In genomic region chr10:120514959-120515358, GRCh38 we compare ENCODE assay signal across 34 cellular contexts. TPM values are rescaled to one million over a fixed set of nuclear protein-coding genes. Genes with fewer than 3 reads are reported as not detected.
"Had no signal": no experiment of that assay in that cellular context is flagged by ENCODE, and none has a peak within 500 bp of the region (broad histone marks: within the 10 kb centered on the region; RNA-seq: fewer than 3 reads in every experiment).

No MANE protein-coding gene starts in this region.

- H3K4me2 ChIP-seq: KMS-11 had no signal

- H3K27ac ChIP-seq: KMS-11 had no signal

- DNase-seq: Karpas-422, Kasumi-1, KG1, MG63, MM.1S, MV-4-11, NCI-H1048, NCI-H1092, NCI-H1092 treated with DMSO at 0.1 percent for 48 hours, NCI-H1105, NCI-H1105 treated with DMSO at 0.1 percent for 48 hours, NCI-H1417 treated with DMSO at 0.1 percent for 48 hours, NCI-H1436, NCI-H1436 treated with DMSO at 0.1 percent for 48 hours, NCI-H146, NCI-H1694, NCI-H1694 treated with DMSO at 0.1 percent for 48 hours, NCI-H187, NCI-H187 treated with DMSO at 0.1 percent for 48 hours, NCI-H1930, NCI-H2029, NCI-H2029 treated with DMSO at 0.1 percent for 48 hours, NCI-H2081, NCI-H2081 treated with DMSO at 0.1 percent for 48 hours, NCI-H2107, NCI-H2171, NCI-H2171 treated with DMSO at 0.1 percent for 48 hours, NCI-H2227 treated with DMSO at 0.1 percent for 48 hours, NCI-H226, NCI-H345, NCI-H446, NCI-H446 treated with DMSO at 0.1 percent for 48 hours had no signal

- H3K27me3 ChIP-seq: MG63 had no signal

- H3K9me3 ChIP-seq: MG63 had no signal

- H3K36me3 ChIP-seq: MG63 had no signal

- H3K4me3 ChIP-seq: MG63 had no signal

- H3K9ac ChIP-seq: KMS-11 had no signal

RNA-seq across cellular contexts. Expression of gene PLPP4, which starts 57.9 kb away (rescaled TPM):
- total RNA-seq: NCI-H460 had no signal
